In the genomic region with DNA sequence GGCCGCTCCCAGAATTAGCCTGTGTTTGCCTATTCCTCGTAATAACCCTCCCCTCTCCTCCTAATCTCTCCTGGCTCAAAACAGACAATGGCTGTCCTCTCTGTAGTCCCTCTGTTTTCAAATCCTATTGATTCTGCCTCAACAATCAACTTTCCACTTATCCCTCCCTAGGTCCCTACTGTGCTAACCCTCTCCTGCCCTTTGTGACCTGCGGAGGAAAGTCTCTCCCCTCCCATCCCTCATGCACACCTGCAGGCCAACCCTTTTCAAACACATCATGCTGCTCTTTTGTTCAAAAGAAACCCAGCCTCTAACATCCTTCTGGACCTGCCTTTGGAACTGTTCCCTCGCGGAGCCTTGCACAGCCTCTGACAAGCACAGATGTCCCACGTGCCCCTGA, we compare ENCODE assay signal across 21 cellular contexts. TPM values are rescaled to one million over a fixed set of nuclear protein-coding genes. Genes with fewer than 3 reads are reported as not detected.
DNase-seq lines count a peak whose midpoint lies in the region; ATAC-seq and TF ChIP-seq lines count a peak whose summit lies in the region.
"Had no signal": no experiment of that assay in that cellular context is flagged by ENCODE, and none has a peak within 500 bp of the region (broad histone marks: within the 10 kb centered on the region; RNA-seq: fewer than 3 reads in every experiment).

No MANE protein-coding gene starts in this region.

- H3K9me3 Mint-ChIP-seq in CD4-positive, CD25-positive, alpha-beta regulatory T cell, result no peaks in the 10 kb centered on the region
- H3K9me3 Mint-ChIP-seq in endodermal cell, result no peaks in the 10 kb centered on the region
- H3K9me3 Mint-ChIP-seq: activated B cell treated with CpG ODN at 0.5 μM for 24 hours; natural killer cell treated with Interleukin-12 subunit alpha and Interleukin-12 subunit beta and Interleukin-15 and Interleukin-18, amount 100 ng/mL, for 72 hours had no signal

- no peak overlapping the region for H3K4me3 ChIP-seq in CD4-positive, CD25-positive, alpha-beta regulatory T cell (ENCODE audit: low read depth, low read length)
- H3K4me3 ChIP-seq in endodermal cell (ENCODE audit: low read length), result no peak overlapping the region
- H3K4me3 ChIP-seq: BLaER1, left ventricle myocardium inferior had no signal

- H3K9me3 ChIP-seq in CD4-positive, CD25-positive, alpha-beta regulatory T cell (ENCODE audit: control insufficient read depth in 2 of 2, low read length in 2 of 2), result no peaks in the 10 kb centered on the region
- no peaks in the 10 kb centered on the region for H3K9me3 ChIP-seq in endodermal cell (ENCODE audit: control insufficient read depth, low read length)
- H3K9me3 ChIP-seq: BLaER1, left ventricle myocardium inferior had no signal

- no peak for ATAC-seq in CD4-positive, CD25-positive, alpha-beta regulatory T cell (ENCODE audit: low read depth in 2 of 2)
- no peak for ATAC-seq in HG03439 (IDR thresholded peaks at IDR 0.05; ENCODE audit: unreplicated experiment)
- ATAC-seq in HG03039 (IDR thresholded peaks at IDR 0.05; ENCODE audit: unreplicated experiment), result no peak
- ATAC-seq: natural killer cell treated with Interleukin-12 subunit alpha and Interleukin-12 subunit beta and Interleukin-15 and Interleukin-18, amount 100 ng/mL, for 72 hours had no signal

- H3K27me3 ChIP-seq in CD4-positive, CD25-positive, alpha-beta regulatory T cell (ENCODE audit: control insufficient read depth, insufficient read depth, low read length), result no peaks in the 10 kb centered on the region
- H3K27me3 ChIP-seq in endodermal cell (ENCODE audit: control insufficient read depth, insufficient read depth, low read length, poor library complexity, severe bottlenecking), result no peaks in the 10 kb centered on the region
- H3K27me3 ChIP-seq: BLaER1 had no signal

- H3K4me1 ChIP-seq in CD4-positive, CD25-positive, alpha-beta regulatory T cell (ENCODE audit: control insufficient read depth, insufficient read depth, low read length, poor library complexity, severe bottlenecking), result no peaks in the 10 kb centered on the region
- no peaks in the 10 kb centered on the region for H3K4me1 ChIP-seq in endodermal cell (ENCODE audit: control insufficient read depth, insufficient read depth, low read length)
- H3K4me1 ChIP-seq: left ventricle myocardium inferior had no signal

- H3K27ac ChIP-seq in CD4-positive, CD25-positive, alpha-beta regulatory T cell (ENCODE audit: insufficient read depth, low read length, poor library complexity, severe bottlenecking), result no peak overlapping the region
- H3K27ac ChIP-seq in endodermal cell (ENCODE audit: low read depth, low read length), result peak overlapping the region; percentile 2
- H3K27ac ChIP-seq: BLaER1, left ventricle myocardium inferior had no signal

- H3K4me3 Mint-ChIP-seq in CD4-positive, CD25-positive, alpha-beta regulatory T cell, result no peak overlapping the region
- peak overlapping the region; percentile 21 for H3K4me3 Mint-ChIP-seq in endodermal cell
- H3K4me3 Mint-ChIP-seq: activated B cell treated with CpG ODN at 0.5 μM for 24 hours; natural killer cell treated with Interleukin-12 subunit alpha and Interleukin-12 subunit beta and Interleukin-15 and Interleukin-18, amount 100 ng/mL, for 72 hours had no signal

- peaks cover 8% of the 10 kb centered on the region for H3K36me3 ChIP-seq in CD4-positive, CD25-positive, alpha-beta regulatory T cell (ENCODE audit: control insufficient read depth, insufficient read depth, low read length)
- no peaks in the 10 kb centered on the region for H3K36me3 ChIP-seq in endodermal cell (ENCODE audit: control insufficient read depth, insufficient read depth, low read length)
- H3K36me3 ChIP-seq: BLaER1, left ventricle myocardium inferior had no signal

- H3K27ac Mint-ChIP-seq in CD4-positive, CD25-positive, alpha-beta regulatory T cell, result peak overlapping the region in 2 of 3 donors; percentile 12 to 97
- H3K27ac Mint-ChIP-seq in endodermal cell, result peak overlapping the region; percentile 82
- H3K27ac Mint-ChIP-seq: activated B cell treated with CpG ODN at 0.5 μM for 24 hours; natural killer cell treated with Interleukin-12 subunit alpha and Interleukin-12 subunit beta and Interleukin-15 and Interleukin-18, amount 100 ng/mL, for 72 hours had no signal

- H3K27me3 Mint-ChIP-seq in CD4-positive, CD25-positive, alpha-beta regulatory T cell, result no peaks in the 10 kb centered on the region
- no peaks in the 10 kb centered on the region for H3K27me3 Mint-ChIP-seq in endodermal cell (ENCODE audit: insufficient read depth)
- H3K27me3 Mint-ChIP-seq: activated B cell treated with CpG ODN at 0.5 μM for 24 hours; natural killer cell treated with Interleukin-12 subunit alpha and Interleukin-12 subunit beta and Interleukin-15 and Interleukin-18, amount 100 ng/mL, for 72 hours had no signal

- WGBS in endodermal cell (ENCODE audit: insufficient coverage in 1 of 2, insufficient read length in 1 of 2), 2 experiments, result 14 to 47% methylated on average over 2 to 6 of the region's 6 CpGs

- no peak for TF ChIP-seq CTCF in endodermal cell (conservative IDR thresholded peaks at IDR 0.05)

- H3K9ac ChIP-seq in endodermal cell (ENCODE audit: extremely low read depth, low read length, poor library complexity, severe bottlenecking), result no peak overlapping the region
- H3K9ac ChIP-seq: BLaER1 had no signal

- peaks cover 0 to 25% (median 5%) of the 10 kb centered on the region in 4 donors for H3K4me1 Mint-ChIP-seq in CD4-positive, CD25-positive, alpha-beta regulatory T cell
- H3K4me1 Mint-ChIP-seq in endodermal cell, result peaks cover 11% of the 10 kb centered on the region
- H3K4me1 Mint-ChIP-seq: activated B cell treated with CpG ODN at 0.5 μM for 24 hours had no signal

- H3K36me3 Mint-ChIP-seq in CD4-positive, CD25-positive, alpha-beta regulatory T cell, result peaks cover 12% of the 10 kb centered on the region
- H3K36me3 Mint-ChIP-seq in endodermal cell (ENCODE audit: low read depth), result no peaks in the 10 kb centered on the region

- DNase-seq in CD4-positive, CD25-positive, alpha-beta regulatory T cell, result no peak
- peak; percentile 14 for DNase-seq in NCI-H1092 (lab: John Stamatoyannopoulos, UW)
- peak; percentile 76 for DNase-seq in NCI-H748 treated with DMSO at 0.1 percent for 48 hours (lab: John Stamatoyannopoulos, UW)
- peak; percentile 74 for DNase-seq in endodermal cell
- no peak for DNase-seq in NCI-H226
- DNase-seq in DMS 273 treated with DMSO at 0.1 percent for 48 hours (lab: John Stamatoyannopoulos, UW), result no peak
- DNase-seq: ACHN; activated B cell treated with CpG ODN at 0.5 μM for 24 hours; activated CD8-positive, alpha-beta memory T cell treated with anti-CD3 and anti-CD28 coated beads for 24 hours; activated naive CD4-positive, alpha-beta T cell treated with anti-CD3 and anti-CD28 coated beads, Interleukin-2, amount 50 U/mL, for 16 hours; activated T-cell treated with anti-CD3 and anti-CD28 coated beads, Interleukin-2, amount 50 U/mL, for 48 hours; anterior cingulate cortex; central memory CD4-positive, alpha-beta T cell; left ventricle myocardium inferior; midbrain; MM.1S; T-helper 9 cell had no signal

RNA-seq across cellular contexts. Expression of a gene that starts 37.3 kb away (rescaled TPM):
- total RNA-seq in CD4-positive, CD25-positive, alpha-beta regulatory T cell, result 0.42 TPM
- under 1 TPM in 3 of 4 donors, not detected in 1; 0.09 to 0.42 (median 0.21) TPM for polyA plus RNA-seq in CD4-positive, CD25-positive, alpha-beta regulatory T cell
- total RNA-seq in endodermal cell, result 1 to 10 TPM; 3.6 to 9.9 TPM
- polyA plus RNA-seq in endodermal cell (2013, experiment 1 of 2), result 6.4 TPM
- polyA plus RNA-seq in endodermal cell (2013, experiment 2 of 2), result 6.4 TPM

RNA-seq across cellular contexts. Expression of a gene that starts 43.1 kb away (rescaled TPM):
- total RNA-seq in CD4-positive, CD25-positive, alpha-beta regulatory T cell, result 85.3 TPM
- polyA plus RNA-seq in CD4-positive, CD25-positive, alpha-beta regulatory T cell, result 1 to 10 TPM; 4.1 to 7.2 (median 5.9) TPM
- total RNA-seq in endodermal cell, result 1 to 10 TPM; 4.1 to 8.6 TPM
- polyA plus RNA-seq in endodermal cell (2013, experiment 1 of 2), result 11.8 TPM
- 12.8 TPM for polyA plus RNA-seq in endodermal cell (2013, experiment 2 of 2)
- total RNA-seq: left ventricle myocardium inferior had no signal

RNA-seq across cellular contexts. Expression of a gene that starts 46.7 kb away (rescaled TPM):
- total RNA-seq in CD4-positive, CD25-positive, alpha-beta regulatory T cell, result 6.6 TPM
- polyA plus RNA-seq in CD4-positive, CD25-positive, alpha-beta regulatory T cell, result not detected
- total RNA-seq in endodermal cell, result 10 to 100 TPM in 1 of 2 donors, 1 to 10 TPM in 1; 7.3 to 12.6 TPM
- polyA plus RNA-seq in endodermal cell (2013, experiment 1 of 2), result 9.3 TPM
- 7.2 TPM for polyA plus RNA-seq in endodermal cell (2013, experiment 2 of 2)

RNA-seq across cellular contexts. Expression of a gene that starts 52.6 kb away (rescaled TPM):
- 120 TPM for total RNA-seq in CD4-positive, CD25-positive, alpha-beta regulatory T cell
- polyA plus RNA-seq in CD4-positive, CD25-positive, alpha-beta regulatory T cell, result 10 to 100 TPM; 29.9 to 48.5 (median 40.4) TPM
- total RNA-seq in endodermal cell, result 10 to 100 TPM; 60.4 to 81.7 TPM
- polyA plus RNA-seq in endodermal cell (2013, experiment 1 of 2), result 111 TPM
- 102 TPM for polyA plus RNA-seq in endodermal cell (2013, experiment 2 of 2)

RNA-seq across cellular contexts. Expression of a gene that starts 59.4 kb away (rescaled TPM):
- 196 TPM for total RNA-seq in CD4-positive, CD25-positive, alpha-beta regulatory T cell
- polyA plus RNA-seq in CD4-positive, CD25-positive, alpha-beta regulatory T cell, result 100 to 1,000 TPM; 358 to 453 (median 400) TPM
- total RNA-seq in endodermal cell, result 100 to 1,000 TPM; 408 to 446 TPM
- 206 TPM for polyA plus RNA-seq in endodermal cell (2013, experiment 1 of 2)
- 187 TPM for polyA plus RNA-seq in endodermal cell (2013, experiment 2 of 2)

Comparison
In these comparisons a context has a peak if more than half of its experiments do, and no peak if none do; other contexts are left out.
1. DNase-seq: peak in NCI-H1092 (single experiment), NCI-H748 treated with DMSO at 0.1 percent for 48 hours (single experiment) and endodermal cell (single experiment); none in CD4-positive, CD25-positive, alpha-beta regulatory T cell (0 of 3), NCI-H226 (single experiment) and DMS 273 treated with DMSO at 0.1 percent for 48 hours (single experiment).